In genomic region chr15:29067949-29068348, GRCh38 we compare ENCODE assay signal across 20 cellular contexts.
"Had no signal": no experiment of that assay in that cellular context is flagged by ENCODE, and none has a peak within 500 bp of the region (broad histone marks: within the 10 kb centered on the region; RNA-seq: fewer than 3 reads in every experiment).

No MANE protein-coding gene starts in this region.

- H3K36me3 Mint-ChIP-seq: natural killer cell treated with Interleukin-12 subunit alpha and Interleukin-12 subunit beta and Interleukin-15 and Interleukin-18, amount 100 ng/mL, for 72 hours; stimulated activated naive B cell treated with anti-CD40 and anti-IgM and Interleukin-4, amounts not matched to agents 10 μg/mL and 1 μg/mL and 100 μg/mL, for 72 hours had no signal

- H3K4me1 Mint-ChIP-seq: stimulated activated naive B cell treated with anti-CD40 and anti-IgM and Interleukin-4, amounts not matched to agents 10 μg/mL and 1 μg/mL and 100 μg/mL, for 72 hours had no signal

- H3K27ac Mint-ChIP-seq: stimulated activated naive B cell treated with anti-CD40 and anti-IgM and Interleukin-4, amounts not matched to agents 10 μg/mL and 1 μg/mL and 100 μg/mL, for 72 hours; T-cell had no signal

- H3K27me3 Mint-ChIP-seq: natural killer cell treated with Interleukin-12 subunit alpha and Interleukin-12 subunit beta and Interleukin-15 and Interleukin-18, amount 100 ng/mL, for 72 hours; stimulated activated naive B cell treated with anti-CD40 and anti-IgM and Interleukin-4, amounts not matched to agents 10 μg/mL and 1 μg/mL and 100 μg/mL, for 72 hours; T-cell had no signal

- H3K9me3 Mint-ChIP-seq: activated T-cell treated with anti-CD3 and anti-CD28 coated beads, Interleukin-2, amount 50 U/mL, for 4 hours had no signal

- H3K27ac ChIP-seq: adrenal gland, colonic mucosa, gastrocnemius medialis, heart left ventricle, SK-N-MC, thyroid gland had no signal

- DNase-seq: activated CD4-positive, alpha-beta T cell treated with anti-CD3 and anti-CD28 coated beads, Interleukin-2, amount 50 U/mL, for 1 hour; activated CD4-positive, CD25-positive, alpha-beta regulatory T cell treated with anti-CD3 and anti-CD28 coated beads, Interleukin-2, amount 50 U/mL, for 72 hours; activated CD8-positive, alpha-beta memory T cell treated with anti-CD3 and anti-CD28 coated beads, Interleukin-2, amount 50 U/mL, for 4 hours; activated effector memory CD4-positive, alpha-beta T cell treated with anti-CD3 and anti-CD28 coated beads, Interleukin-2, amount 50 U/mL, for 16 hours; activated naive CD4-positive, alpha-beta T cell treated with anti-CD3 and anti-CD28 coated beads, Interleukin-2, amount 50 U/mL, for 16 hours; activated T-cell treated with anti-CD3 and anti-CD28 coated beads, Interleukin-2, amount 50 U/mL, for 4 hours; central memory CD4-positive, alpha-beta T cell; colonic mucosa; gastrocnemius medialis; heart left ventricle; kidney glomerular epithelial cell; mesendoderm; nucleus accumbens; retina; stimulated activated naive B cell treated with anti-CD40 and anti-IgM and Interleukin-4, amounts not matched to agents 10 μg/mL and 1 μg/mL and 100 μg/mL, for 72 hours; T-cell; thyroid gland had no signal

- H3K4me3 Mint-ChIP-seq: activated T-cell treated with anti-CD3 and anti-CD28 coated beads, Interleukin-2, amount 50 U/mL, for 4 hours; natural killer cell treated with Interleukin-12 subunit alpha and Interleukin-12 subunit beta and Interleukin-15 and Interleukin-18, amount 100 ng/mL, for 72 hours; stimulated activated naive B cell treated with anti-CD40 and anti-IgM and Interleukin-4, amounts not matched to agents 10 μg/mL and 1 μg/mL and 100 μg/mL, for 72 hours; T-cell had no signal
